In the genomic region with DNA sequence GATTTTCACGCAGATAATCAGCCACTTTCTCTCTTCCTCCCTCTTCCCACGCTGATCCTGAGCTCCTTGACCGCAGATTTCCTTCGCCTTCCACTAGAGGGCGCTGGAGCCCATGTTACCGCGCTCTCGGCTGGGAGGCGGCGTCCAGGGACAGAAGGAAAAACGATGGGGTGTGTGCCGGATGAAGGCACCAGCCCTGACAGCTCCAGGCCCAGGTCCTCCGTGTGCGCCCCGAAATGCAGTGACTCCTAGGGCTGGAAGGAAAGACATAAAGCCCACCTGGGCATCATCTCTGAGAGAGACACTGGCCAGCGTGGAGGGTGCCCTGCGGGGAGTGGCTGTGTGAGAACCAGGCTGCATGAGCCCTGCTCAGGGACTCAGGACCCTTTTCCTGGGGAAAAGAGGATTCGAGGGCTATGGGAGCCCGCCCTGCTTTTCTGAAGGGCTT, we compare ENCODE assay signal across 8 cellular contexts. TPM values are rescaled to one million over a fixed set of nuclear protein-coding genes. Genes with fewer than 3 reads are reported as not detected.
DNase-seq lines count a peak whose midpoint lies in the region; ATAC-seq and TF ChIP-seq lines count a peak whose summit lies in the region.

No MANE protein-coding gene starts in this region.

- POLR2A ChIA-PET in activated CD4-positive, alpha-beta memory T cell treated with anti-CD3 and anti-CD28 coated beads for 36 hours (lab: Charles Lee) = no interaction called here

- H3K4me1 Mint-ChIP-seq in activated CD4-positive, alpha-beta memory T cell treated with anti-CD3 and anti-CD28 coated beads for 36 hours (ENCODE audit: low read depth) = peaks cover 6% of the 10 kb centered on the region

- H3K4me3 Mint-ChIP-seq in activated CD4-positive, alpha-beta memory T cell treated with anti-CD3 and anti-CD28 coated beads for 36 hours = no peak overlapping the region

- no peaks in the 10 kb centered on the region for H3K9me3 ChIP-seq in mucosa of descending colon

- CTCF ChIA-PET in activated CD4-positive, alpha-beta memory T cell treated with anti-CD3 and anti-CD28 coated beads for 36 hours (lab: Charles Lee) = interaction anchor here (0.5 to 3.3 kb wide), 20 partner anchors 9 to 1876 kb away, joined by 3 to 25 read pairs (median 4); no protein-coding TSS in a partner anchor

- intact Hi-C loops in activated CD4-positive, alpha-beta memory T cell treated with anti-CD3 and anti-CD28 coated beads for 36 hours (cut with micrococcal nuclease) = loop anchor here (10.0 kb wide), 1 partner anchor 793 kb away; no protein-coding TSS in a partner anchor
- intact Hi-C loops in mucosa of descending colon (cut with DNase I, micrococcal nuclease) = loop anchor here (5.0 to 10.0 kb wide), 2 partner anchors 1071 to 1073 kb away; no protein-coding TSS in a partner anchor

- H3K27ac Mint-ChIP-seq in activated CD4-positive, alpha-beta memory T cell treated with anti-CD3 and anti-CD28 coated beads for 36 hours = no peak overlapping the region

- DNase-seq in A172 (ENCODE audit: low spot score) (peak; percentile 32), GM13976 (ENCODE audit: low spot score) (peak; percentile 75), NCI-H510A treated with DMSO at 0.1 percent for 48 hours (lab: John Stamatoyannopoulos, UW) (peak; percentile 69), epithelial cell of proximal tubule (ENCODE audit: low read depth) (no peak), mucosa of descending colon (peak; percentile 73 to 83 (median 78))
- peak; percentile 60 for DNase-seq in activated CD4-positive, alpha-beta memory T cell treated with anti-CD3 and anti-CD28 coated beads for 36 hours
- peak; percentile 8 for DNase-seq in stimulated activated naive CD4-positive, alpha-beta T cell treated with Interleukin-2 at 50 U/mL for 16 hours (lab: John Stamatoyannopoulos, UW)

- H3K4me1 ChIP-seq in mucosa of descending colon (ENCODE audit: low read depth) = peaks cover 13% of the 10 kb centered on the region

- TF ChIP-seq CTCF in GM13976 (IDR thresholded peaks at IDR 0.05; ENCODE audit: borderline replicate concordance, control extremely low read depth, extremely low read depth, insufficient read depth, missing control alignments) = peak; percentile 84
- peak; percentile 96 for TF ChIP-seq CTCF in epithelial cell of proximal tubule (conservative IDR thresholded peaks at IDR 0.05; ENCODE audit: low read depth, low read length)
- TF ChIP-seq CTCF in mucosa of descending colon (IDR thresholded peaks at IDR 0.05) = peak; percentile 75

- H3K36me3 Mint-ChIP-seq in activated CD4-positive, alpha-beta memory T cell treated with anti-CD3 and anti-CD28 coated beads for 36 hours = no peaks in the 10 kb centered on the region

- in situ Hi-C loops in GM13976 (cut with MboI; ENCODE audit: low sequenced_read_pairs, unreplicated experiment) = no loop called here

- no peak overlapping the region for H3K4me3 ChIP-seq in epithelial cell of proximal tubule (ENCODE audit: low read depth, low read length)
- no peak overlapping the region for H3K4me3 ChIP-seq in mucosa of descending colon

- peaks cover 21% of the 10 kb centered on the region for H3K27me3 Mint-ChIP-seq in activated CD4-positive, alpha-beta memory T cell treated with anti-CD3 and anti-CD28 coated beads for 36 hours

- ATAC-seq in HG03354 (IDR thresholded peaks at IDR 0.05; ENCODE audit: poor library complexity, severe bottlenecking, unreplicated experiment) (peak; percentile 83), mucosa of descending colon (peak; percentile 93)

- H3K9me3 Mint-ChIP-seq in activated CD4-positive, alpha-beta memory T cell treated with anti-CD3 and anti-CD28 coated beads for 36 hours = no peaks in the 10 kb centered on the region

- no peaks in the 10 kb centered on the region for H3K36me3 ChIP-seq in mucosa of descending colon (ENCODE audit: low read depth)

RNA-seq across cellular contexts. Expression of gene CYP2J2, which starts 44.9 kb away (rescaled TPM):
- total RNA-seq in A172 (2014; rRNA removed; shearing (Covaris generic)) = 0.24 TPM in 1 of 2 replicates, not detected in the other
- total RNA-seq in activated CD4-positive, alpha-beta memory T cell treated with anti-CD3 and anti-CD28 coated beads for 36 hours = under 1 TPM; 0.57 to 0.68 TPM
- total RNA-seq in epithelial cell of proximal tubule (4.3 and 4.6 TPM in 2 replicates), mucosa of descending colon (10 to 100 TPM; 21.8 to 58.6 (median 45.6) TPM)
